ENCODE assay signal across 1 cellular context in genomic region chr1:112704908-112705627, GRCh38.
TF ChIP-seq lines count a peak whose summit lies in the region.

No MANE protein-coding gene starts in this region.

TF ChIP-seq in HepG2, 621 proteins besides CTCF, POLR2A, EP300 and RAD21 (continued from another document and continues in another):
- TF ChIP-seq ARID4A (CRISPR knock-in tag; IDR thresholded peaks at IDR 0.05; ENCODE audit: borderline replicate concordance) (peak; percentile 73; the same call in 1 of the 2 replicates), ZNF33A (CRISPR knock-in tag; IDR thresholded peaks at IDR 0.05; ENCODE audit: borderline replicate concordance) (no peak), ZNF430 (CRISPR knock-in tag; IDR thresholded peaks at IDR 0.05) (peak; percentile 47; the same call in 1 of the 2 replicates), ZEB1 (IDR thresholded peaks at IDR 0.05; ENCODE audit: insufficient replicate concordance, low read depth) (no peak), FOXP4 (CRISPR knock-in tag; IDR thresholded peaks at IDR 0.05) (no peak), ZBTB7B (CRISPR knock-in tag; IDR thresholded peaks at IDR 0.05) (no peak), ZNF691 (CRISPR knock-in tag; IDR thresholded peaks at IDR 0.05; ENCODE audit: borderline replicate concordance, low read depth) (peak; percentile 19; the same call in 1 of the 2 replicates), ZMAT3 (CRISPR knock-in tag; conservative IDR thresholded peaks at IDR 0.05) (no peak), NFRKB (IDR thresholded peaks at IDR 0.05) (no peak), ZNF567 (CRISPR knock-in tag; IDR thresholded peaks at IDR 0.05; ENCODE audit: borderline replicate concordance) (no peak), FOXK2 (IDR thresholded peaks at IDR 0.05) (no peak), ZNF225 (CRISPR knock-in tag; IDR thresholded peaks at IDR 0.05) (no peak), ZNF703 (CRISPR knock-in tag; IDR thresholded peaks at IDR 0.05; ENCODE audit: borderline replicate concordance) (no peak), CC2D1A (CRISPR knock-in tag; IDR thresholded peaks at IDR 0.05) (no peak), PAWR (CRISPR knock-in tag; IDR thresholded peaks at IDR 0.05; ENCODE audit: borderline replicate concordance) (no peak; the same call in 1 of the 2 replicates), PRDM10 (CRISPR knock-in tag; IDR thresholded peaks at IDR 0.05; ENCODE audit: low read depth) (no peak), KLF12 (CRISPR knock-in tag; IDR thresholded peaks at IDR 0.05; ENCODE audit: borderline replicate concordance) (no peak), HMGXB3 (CRISPR knock-in tag; IDR thresholded peaks at IDR 0.05; ENCODE audit: borderline replicate concordance) (no peak), HES4 (CRISPR knock-in tag; IDR thresholded peaks at IDR 0.05; ENCODE audit: borderline replicate concordance) (no peak), KDM5B (CRISPR knock-in tag; IDR thresholded peaks at IDR 0.05; ENCODE audit: borderline replicate concordance) (no peak), DZIP1 (CRISPR knock-in tag; IDR thresholded peaks at IDR 0.05) (no peak), ZMYM2 (CRISPR knock-in tag; IDR thresholded peaks at IDR 0.05) (no peak), KAT2B (IDR thresholded peaks at IDR 0.05; ENCODE audit: borderline replicate concordance, low read depth, low read length) (no peak), REPIN1 (CRISPR knock-in tag; IDR thresholded peaks at IDR 0.05; ENCODE audit: borderline replicate concordance, low read depth) (peak; percentile 25; the same call in 1 of the 2 replicates), ZBTB7A (CRISPR knock-in tag; IDR thresholded peaks at IDR 0.05) (0 out of 2 replicates have a peak, but pooled peaks have one; percentile 54), ARNT2 (CRISPR knock-in tag; IDR thresholded peaks at IDR 0.05; ENCODE audit: low read depth) (no peak), ZNF841 (CRISPR knock-in tag; IDR thresholded peaks at IDR 0.05; ENCODE audit: borderline replicate concordance) (no peak), MED1 (CRISPR knock-in tag; IDR thresholded peaks at IDR 0.05) (peak; percentile 24; the same call in 1 of the 2 replicates), ZNF281 (CRISPR knock-in tag; IDR thresholded peaks at IDR 0.05; ENCODE audit: borderline replicate concordance) (peak; percentile 68; the same call in 1 of the 2 replicates), TFDP2 (CRISPR knock-in tag; IDR thresholded peaks at IDR 0.05) (peak; percentile 55; the same call in 1 of the 2 replicates), E2F1 (CRISPR knock-in tag; IDR thresholded peaks at IDR 0.05) (no peak), NR3C1 (CRISPR knock-in tag; IDR thresholded peaks at IDR 0.05) (no peak), SATB2 (CRISPR knock-in tag; IDR thresholded peaks at IDR 0.05) (no peak)
